In genomic region chr2:11343626-11344341, GRCh38 we compare ENCODE assay signal across 8 cellular contexts. TPM values are rescaled to one million over a fixed set of nuclear protein-coding genes. Genes with fewer than 3 reads are reported as not detected.
DNase-seq lines count a peak whose midpoint lies in the region; ATAC-seq, FAIRE-seq and TF ChIP-seq lines count a peak whose summit lies in the region.

No MANE protein-coding gene starts in this region.

- DNase-seq in GM03348 (ENCODE audit: low spot score) (peak; percentile 42), T-helper 22 cell (ENCODE audit: low read depth) (peak; percentile 1), bronchial epithelial cell (ENCODE audit: low read depth) (peak; percentile 23)
- DNase-seq in Jurkat, Clone E6-1 (ENCODE audit: low read depth, low spot score), result no peak
- DNase-seq in stimulated activated CD4-positive, alpha-beta T cell treated with anti-CD3 and anti-CD28 coated beads, Interleukin-2, amount 100 ng/mL, for 4 hours (ENCODE audit: low read depth), result peak; percentile 6
- no peak for DNase-seq in effector CD8-positive, alpha-beta T cell (lab: John Stamatoyannopoulos, UW)

- TF ChIP-seq CTCF in bronchial epithelial cell (IDR thresholded peaks at IDR 0.05; ENCODE audit: insufficient read depth, low read length, severe bottlenecking), result no peak

- no peaks in the 10 kb centered on the region for H3K36me3 ChIP-seq in bronchial epithelial cell (ENCODE audit: control insufficient read depth, insufficient read depth, low read length)

- H3K27ac ChIP-seq in layer of hippocampus (ENCODE audit: low read depth, low read length), result peak overlapping the region; percentile 82

- ATAC-seq in GM21737 (IDR thresholded peaks at IDR 0.05; ENCODE audit: unreplicated experiment), result peak; percentile 34

- FAIRE-seq in bronchial epithelial cell (lab: Jason Lieb, UNC), result no peak

- H3K4me3 ChIP-seq in Jurkat, Clone E6-1 (ENCODE audit: low read length), result peak overlapping the region; percentile 81
- peak overlapping the region; percentile 72 for H3K4me3 ChIP-seq in bronchial epithelial cell (ENCODE audit: low read depth, low read length)

- H3K27me3 ChIP-seq in bronchial epithelial cell (ENCODE audit: control insufficient read depth, insufficient read depth, low read length) (no peaks in the 10 kb centered on the region), layer of hippocampus (ENCODE audit: control insufficient read depth, insufficient read depth, low read length) (no peaks in the 10 kb centered on the region)

RNA-seq across cellular contexts. Expression of gene ROCK2, which starts 0.7 kb away (rescaled TPM):
- 9.7 TPM for polyA plus RNA-seq in Jurkat, Clone E6-1 (2012; ENCODE audit: insufficient read depth, insufficient read length)
- 20.0 and 20.7 TPM in 2 replicates for total RNA-seq in bronchial epithelial cell

Comparison
In these comparisons a context has a peak if more than half of its experiments do, and no peak if none do; other contexts are left out.
1. DNase-seq: peak in GM03348 (single experiment), T-helper 22 cell (single experiment), bronchial epithelial cell (single experiment) and stimulated activated CD4-positive, alpha-beta T cell treated with anti-CD3 and anti-CD28 coated beads, Interleukin-2, amount 100 ng/mL, for 4 hours (single experiment); none in Jurkat, Clone E6-1 (single experiment) and effector CD8-positive, alpha-beta T cell (single experiment).